In genomic region chr1:98660941-98661543, GRCh38 we compare ENCODE assay signal across 8 cellular contexts.
DNase-seq lines count a peak whose midpoint lies in the region; ATAC-seq lines count a peak whose summit lies in the region.

No MANE protein-coding gene starts in this region.

- H3K4me1 Mint-ChIP-seq in activated naive CD8-positive, alpha-beta T cell treated with anti-CD3 and anti-CD28 coated beads, Interleukin-2, amount 50 U/mL, for 24 hours = peaks cover 13% of the 10 kb centered on the region

- H3K4me3 ChIP-seq in iPS-11a (ENCODE audit: low read depth, low read length) (peak overlapping the region; percentile 74), skeletal muscle cell (ENCODE audit: low read depth, low read length) (peak overlapping the region; percentile 79)

- no peaks in the 10 kb centered on the region for H3K36me3 Mint-ChIP-seq in activated naive CD8-positive, alpha-beta T cell treated with anti-CD3 and anti-CD28 coated beads, Interleukin-2, amount 50 U/mL, for 24 hours (ENCODE audit: low read depth)

- no peak overlapping the region for H3K27ac Mint-ChIP-seq in activated naive CD8-positive, alpha-beta T cell treated with anti-CD3 and anti-CD28 coated beads, Interleukin-2, amount 50 U/mL, for 24 hours

- peaks cover 42% of the 10 kb centered on the region for H3K27me3 Mint-ChIP-seq in activated naive CD8-positive, alpha-beta T cell treated with anti-CD3 and anti-CD28 coated beads, Interleukin-2, amount 50 U/mL, for 24 hours

- H3K9me3 Mint-ChIP-seq in activated naive CD8-positive, alpha-beta T cell treated with anti-CD3 and anti-CD28 coated beads, Interleukin-2, amount 50 U/mL, for 24 hours = no peaks in the 10 kb centered on the region

- peak overlapping the region; percentile 27 for H3K4me3 Mint-ChIP-seq in activated naive CD8-positive, alpha-beta T cell treated with anti-CD3 and anti-CD28 coated beads, Interleukin-2, amount 50 U/mL, for 24 hours

- DNase-seq in NCI-H748 treated with DMSO at 0.1 percent for 48 hours (lab: John Stamatoyannopoulos, UW) (peak; percentile 44), NCI-H748 (lab: John Stamatoyannopoulos, UW; ENCODE audit: unreplicated experiment) (no peak), skeletal muscle cell (ENCODE audit: low read depth) (no peak), NCI-H1694 (lab: John Stamatoyannopoulos, UW) (no peak)
- DNase-seq in activated naive CD8-positive, alpha-beta T cell treated with anti-CD3 and anti-CD28 coated beads, Interleukin-2, amount 50 U/mL, for 24 hours = no peak

- ATAC-seq in activated naive CD8-positive, alpha-beta T cell treated with anti-CD3 and anti-CD28 coated beads, Interleukin-2, amount 50 U/mL, for 24 hours = no peak
- ATAC-seq in GM21576 (IDR thresholded peaks at IDR 0.05; ENCODE audit: unreplicated experiment) = no peak
- no peak for ATAC-seq in GM19035 (IDR thresholded peaks at IDR 0.05; ENCODE audit: unreplicated experiment)
